Comparison of ENCODE assay signal across 30 cellular contexts in the genomic region with DNA sequence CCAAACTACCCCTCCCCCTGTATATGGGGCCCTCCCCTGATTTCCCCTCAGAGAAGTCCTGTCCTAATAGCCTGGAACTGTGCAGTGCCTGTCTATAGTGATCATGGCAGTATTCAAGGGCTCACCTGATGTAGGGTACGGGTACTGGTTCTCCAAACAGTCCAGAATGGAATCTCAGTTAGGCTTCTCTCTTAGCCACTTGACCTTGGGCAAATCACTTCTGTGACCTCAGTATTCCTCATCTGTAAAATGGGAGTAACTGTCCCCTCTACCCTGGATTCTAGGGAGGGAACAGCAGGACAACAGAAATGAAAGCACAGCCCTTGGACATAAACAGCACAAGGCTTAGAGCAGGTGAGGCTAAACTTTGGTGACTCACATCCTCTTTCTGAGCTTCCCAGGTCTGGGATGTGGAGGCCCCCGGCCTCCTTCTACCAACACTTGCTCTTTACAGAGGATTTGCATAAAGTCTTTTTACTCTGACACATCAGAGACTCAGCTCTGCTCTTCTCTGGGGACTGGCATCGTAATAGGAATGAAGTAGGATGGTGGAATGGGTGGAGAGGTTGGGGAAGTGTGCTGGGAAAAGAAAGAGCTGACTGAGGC. TPM values are rescaled to one million over a fixed set of nuclear protein-coding genes. Genes with fewer than 3 reads are reported as not detected.
DNase-seq lines count a peak whose midpoint lies in the region; ATAC-seq lines count a peak whose summit lies in the region.
"Had no signal": no experiment of that assay in that cellular context is flagged by ENCODE, and none has a peak within 500 bp of the region (broad histone marks: within the 10 kb centered on the region; RNA-seq: fewer than 3 reads in every experiment).

No MANE protein-coding gene starts in this region.

- no peaks in the 10 kb centered on the region for H3K4me1 Mint-ChIP-seq in activated naive CD4-positive, alpha-beta T cell treated with anti-CD3 and anti-CD28 coated beads for 36 hours (ENCODE audit: low read depth)
- H3K4me1 Mint-ChIP-seq: stimulated activated naive CD8-positive, alpha-beta T cell treated with anti-CD3 and anti-CD28 coated beads, Interleukin-15, amount 100 ng/mL, for 72 hours had no signal

- no peak for ATAC-seq in GM19395 (IDR thresholded peaks at IDR 0.05; ENCODE audit: unreplicated experiment)
- ATAC-seq: activated CD4-positive, CD25-positive, alpha-beta regulatory T cell treated with anti-CD3 and anti-CD28 coated beads, Interleukin-2, amount 50 U/mL, for 24 hours; body of pancreas; gastroesophageal sphincter; pancreas; Right ventricle myocardium inferior; stimulated activated naive CD8-positive, alpha-beta T cell treated with anti-CD3 and anti-CD28 coated beads, Interleukin-15, amount 100 ng/mL, for 72 hours; T-helper 17 cell had no signal

- no peaks in the 10 kb centered on the region for H3K9me3 Mint-ChIP-seq in activated naive CD4-positive, alpha-beta T cell treated with anti-CD3 and anti-CD28 coated beads for 36 hours
- H3K9me3 Mint-ChIP-seq: activated T-helper 1 cell treated with anti-CD3 and anti-CD28 coated beads, Interleukin-12 subunit alpha, Interleukin-12 subunit beta, Interleukin-2, Interleukin-4 antibody, amounts not matched to agents 30 ng/mL and 10 ng/mL and 1 ng/mL, durations not matched to agents 14 hours and 24 hours and 36 hours; CD4-positive, alpha-beta T cell; dendritic cell treated with granulocyte-macrophage colony-stimulating factor and Interleukin-4, amounts not matched to agents 40 ng/mL and 50 ng/mL, for 4 days; endodermal cell; stimulated activated naive CD8-positive, alpha-beta T cell treated with anti-CD3 and anti-CD28 coated beads, Interleukin-15, amount 100 ng/mL, for 72 hours had no signal

- H3K27ac Mint-ChIP-seq in activated naive CD4-positive, alpha-beta T cell treated with anti-CD3 and anti-CD28 coated beads for 36 hours = no peak overlapping the region
- H3K27ac Mint-ChIP-seq: activated T-helper 1 cell treated with anti-CD3 and anti-CD28 coated beads, Interleukin-12 subunit alpha, Interleukin-12 subunit beta, Interleukin-2, Interleukin-4 antibody, amounts not matched to agents 30 ng/mL and 10 ng/mL and 1 ng/mL, durations not matched to agents 14 hours and 24 hours and 36 hours; CD4-positive, alpha-beta T cell; endodermal cell; stimulated activated naive CD8-positive, alpha-beta T cell treated with anti-CD3 and anti-CD28 coated beads, Interleukin-15, amount 100 ng/mL, for 72 hours had no signal

- H3K36me3 Mint-ChIP-seq in activated naive CD4-positive, alpha-beta T cell treated with anti-CD3 and anti-CD28 coated beads for 36 hours (ENCODE audit: low read depth) = no peaks in the 10 kb centered on the region

- peaks cover 4% of the 10 kb centered on the region for H3K27me3 Mint-ChIP-seq in activated naive CD4-positive, alpha-beta T cell treated with anti-CD3 and anti-CD28 coated beads for 36 hours (ENCODE audit: low read depth)

- no peak overlapping the region for H3K4me3 Mint-ChIP-seq in activated naive CD4-positive, alpha-beta T cell treated with anti-CD3 and anti-CD28 coated beads for 36 hours
- H3K4me3 Mint-ChIP-seq: activated T-helper 1 cell treated with anti-CD3 and anti-CD28 coated beads, Interleukin-12 subunit alpha, Interleukin-12 subunit beta, Interleukin-2, Interleukin-4 antibody, amounts not matched to agents 30 ng/mL and 10 ng/mL and 1 ng/mL, durations not matched to agents 14 hours and 24 hours and 36 hours; CD4-positive, alpha-beta T cell; dendritic cell treated with granulocyte-macrophage colony-stimulating factor and Interleukin-4, amounts not matched to agents 40 ng/mL and 50 ng/mL, for 4 days; endodermal cell; stimulated activated naive CD8-positive, alpha-beta T cell treated with anti-CD3 and anti-CD28 coated beads, Interleukin-15, amount 100 ng/mL, for 72 hours; T-helper 17 cell had no signal

- intact Hi-C loops in posterior vena cava (cut with DNase I) = no loop called here
- intact Hi-C loops in activated naive CD4-positive, alpha-beta T cell treated with anti-CD3 and anti-CD28 coated beads for 36 hours (cut with micrococcal nuclease) = no loop called here

- CTCF ChIA-PET in activated naive CD4-positive, alpha-beta T cell treated with anti-CD3 and anti-CD28 coated beads for 36 hours (lab: Charles Lee) = no interaction called here

- DNase-seq in ELR (ENCODE audit: low read depth) = peak; percentile 22
- DNase-seq in HT1080 (ENCODE audit: low read depth) = peak; percentile 70
- DNase-seq in dermis blood vessel endothelial cell = peak; percentile 51
- peak; percentile 10 for DNase-seq in posterior vena cava (ENCODE audit: low spot score)
- DNase-seq in NCI-H1436 treated with DMSO at 0.1 percent for 48 hours (lab: John Stamatoyannopoulos, UW) = no peak
- DNase-seq in activated naive CD4-positive, alpha-beta T cell treated with anti-CD3 and anti-CD28 coated beads for 36 hours = no peak
- DNase-seq: activated CD4-positive, alpha-beta T cell treated with anti-CD3 and anti-CD28 coated beads, Interleukin-2, amount 50 U/mL, for 48 hours; activated naive CD4-positive, alpha-beta T cell treated with anti-CD3 and anti-CD28 coated beads, Interleukin-2, amount 50 U/mL, for 16 hours; body of pancreas; CD4-positive, alpha-beta T cell; hippocampal formation; mesenchymal stem cell; NCI-H1417 treated with DMSO at 0.1 percent for 48 hours; NCI-H2081; NCI-H524 treated with DMSO at 0.1 percent for 48 hours; OCI-M1; pancreas; stimulated activated CD8-positive, alpha-beta memory T cell treated with anti-CD3 and anti-CD28 coated beads, Interleukin-4, amount 100 ng/mL, for 48 hours; stimulated activated naive CD8-positive, alpha-beta T cell treated with anti-CD3 and anti-CD28 coated beads, Interleukin-15, amount 100 ng/mL, for 72 hours; T-helper 17 cell had no signal

RNA-seq across cellular contexts. Expression of gene PDZK1IP1, which starts 20.0 kb away (rescaled TPM):
- total RNA-seq in HT1080 (2014; rRNA removed; shearing (Covaris generic)) = not detected in 2 replicates
- not detected in 2 replicates for polyA plus RNA-seq in HT1080 (2015; cell fraction: cytosol; rRNA removed)
- polyA plus RNA-seq in HT1080 (2015; cell fraction: nucleus; rRNA removed) = not detected in 2 replicates
- 0.42 and 1.0 TPM in 2 replicates for total RNA-seq in dermis blood vessel endothelial cell
- total RNA-seq in posterior vena cava = 1 to 10 TPM in 1 of 2 donors, under 1 TPM in 1; 0.76 to 1.0 TPM
- not detected for total RNA-seq in activated naive CD4-positive, alpha-beta T cell treated with anti-CD3 and anti-CD28 coated beads for 36 hours
- total RNA-seq: activated T-helper 1 cell treated with anti-CD3 and anti-CD28 coated beads, Interleukin-12 subunit alpha, Interleukin-12 subunit beta, Interleukin-2, Interleukin-4 antibody, amounts not matched to agents 30 ng/mL and 10 ng/mL and 1 ng/mL, durations not matched to agents 14 hours and 24 hours and 36 hours; CD4-positive, alpha-beta T cell; endodermal cell; Right ventricle myocardium inferior; thoracic aorta; urinary bladder had no signal
- polyA plus RNA-seq: neural cell had no signal

RNA-seq across cellular contexts. Expression of gene TAL1, which starts 22.2 kb away (rescaled TPM):
- total RNA-seq in HT1080 (2014; rRNA removed; shearing (Covaris generic)) = 0.03 and 0.10 TPM in 2 replicates
- 0.09 and 0.15 TPM in 2 replicates for polyA plus RNA-seq in HT1080 (2015; cell fraction: cytosol; rRNA removed)
- 0.07 TPM in 1 of 2 replicates, not detected in the other for polyA plus RNA-seq in HT1080 (2015; cell fraction: nucleus; rRNA removed)
- total RNA-seq in dermis blood vessel endothelial cell (61.1 and 84.5 TPM in 2 replicates), posterior vena cava (1 to 10 TPM; 5.3 to 8.7 TPM)
- total RNA-seq in activated naive CD4-positive, alpha-beta T cell treated with anti-CD3 and anti-CD28 coated beads for 36 hours = not detected
- total RNA-seq: activated T-helper 1 cell treated with anti-CD3 and anti-CD28 coated beads, Interleukin-12 subunit alpha, Interleukin-12 subunit beta, Interleukin-2, Interleukin-4 antibody, amounts not matched to agents 30 ng/mL and 10 ng/mL and 1 ng/mL, durations not matched to agents 14 hours and 24 hours and 36 hours; CD4-positive, alpha-beta T cell had no signal
- polyA plus RNA-seq: neural cell had no signal

Comparison
In these comparisons a context has a peak if more than half of its experiments do, and no peak if none do; other contexts are left out.
1. DNase-seq: peak in ELR (single experiment), HT1080 (single experiment), dermis blood vessel endothelial cell (single experiment) and posterior vena cava (single experiment); none in NCI-H1436 treated with DMSO at 0.1 percent for 48 hours (single experiment) and activated naive CD4-positive, alpha-beta T cell treated with anti-CD3 and anti-CD28 coated beads for 36 hours (single experiment).